In genomic region chr6:80336906-80337305, GRCh38 we compare ENCODE assay signal across 19 cellular contexts.
DNase-seq lines count a peak whose midpoint lies in the region; ATAC-seq, FAIRE-seq and TF ChIP-seq lines count a peak whose summit lies in the region.
"Had no signal": no experiment of that assay in that cellular context is flagged by ENCODE, and none has a peak within 500 bp of the region (broad histone marks: within the 10 kb centered on the region; RNA-seq: fewer than 3 reads in every experiment).

No MANE protein-coding gene starts in this region.

- no peak for ATAC-seq in GM23338
- no peak for ATAC-seq in GM19463 (IDR thresholded peaks at IDR 0.05; ENCODE audit: unreplicated experiment)
- ATAC-seq: HCT116, Panc1 had no signal

- no peak overlapping the region for H3K4me3 Mint-ChIP-seq in GM23338

- no peak overlapping the region for H3K27ac ChIP-seq in GM23338 (ENCODE audit: low read depth)
- no peak overlapping the region for H3K27ac ChIP-seq in endothelial cell of umbilical vein (ENCODE audit: insufficient read depth, low read depth, low read length)
- H3K27ac ChIP-seq: KMS-11, SJCRH30 had no signal

- H3F3A ChIP-seq in GM23338 (replicated peaks; ENCODE audit: low read depth) = no peaks in the 10 kb centered on the region

- H3K4me2 ChIP-seq in GM23338 (no peak overlapping the region), endothelial cell of umbilical vein (ENCODE audit: insufficient read depth, low read length) (no peak overlapping the region)
- H3K4me2 ChIP-seq: KMS-11 had no signal

- H3K9me1 ChIP-seq in endothelial cell of umbilical vein (replicated peaks; ENCODE audit: control insufficient read depth, extremely low read depth, insufficient read depth, low read length) = no peaks in the 10 kb centered on the region

- H3K27me3 Mint-ChIP-seq in GM23338 (ENCODE audit: insufficient read depth, low read depth, poor library complexity) = peaks cover 2% of the 10 kb centered on the region

- H4K20me1 ChIP-seq in GM23338 (replicated peaks; ENCODE audit: insufficient read depth) (no peaks in the 10 kb centered on the region), endothelial cell of umbilical vein (replicated peaks; ENCODE audit: control insufficient read depth, extremely low read depth, insufficient read depth, low read length) (no peaks in the 10 kb centered on the region)

- dilution Hi-C loops in endothelial cell of umbilical vein (cut with MboI; ENCODE audit: extremely low pct_ligation_motif_present, low sequenced_read_pairs) = no loop called here

- no peak for TF ChIP-seq CTCF in GM23338 (conservative IDR thresholded peaks at IDR 0.05; ENCODE audit: low read depth in 2 of 2)
- no peak for TF ChIP-seq CTCF in endothelial cell of umbilical vein (IDR thresholded peaks at IDR 0.05; ENCODE audit: extremely low read depth in 1 of 2, insufficient read depth in 1 of 2, low read depth in 1 of 2, low read length in 2 of 2)
- TF ChIP-seq CTCF in D721Med (IDR thresholded peaks at IDR 0.05; ENCODE audit: insufficient read depth, missing control alignments) = no peak

- peaks cover 49% of the 10 kb centered on the region for H3K4me1 Mint-ChIP-seq in GM23338

- H3K27me3 ChIP-seq in GM23338 (ENCODE audit: insufficient read depth) = no peaks in the 10 kb centered on the region
- no peaks in the 10 kb centered on the region for H3K27me3 ChIP-seq in endothelial cell of umbilical vein (ENCODE audit: control insufficient read depth in 2 of 2, insufficient read depth in 2 of 2, low read length in 2 of 2)
- H3K27me3 ChIP-seq: BE2C, SJCRH30 had no signal

- H3K9me2 ChIP-seq in GM23338 (ENCODE audit: insufficient read depth) = no peaks in the 10 kb centered on the region

- H3K36me3 ChIP-seq in GM23338 (ENCODE audit: insufficient read depth) (no peaks in the 10 kb centered on the region), endothelial cell of umbilical vein (ENCODE audit: control insufficient read depth in 2 of 2, extremely low read depth in 1 of 2, insufficient read depth in 2 of 2, low read length in 2 of 2) (no peaks in the 10 kb centered on the region)
- H3K36me3 ChIP-seq: BE2C, SJCRH30 had no signal

- no peaks in the 10 kb centered on the region for H3K79me2 ChIP-seq in GM23338 (replicated peaks; ENCODE audit: insufficient read depth)
- no peaks in the 10 kb centered on the region for H3K79me2 ChIP-seq in endothelial cell of umbilical vein (ENCODE audit: control insufficient read depth, insufficient read depth, low read length)

- no peak for TF ChIP-seq POLR2A in endothelial cell of umbilical vein (IDR thresholded peaks at IDR 0.05; ENCODE audit: low read depth, low read length)

- DNase-seq in GM23338 (ENCODE audit: low spot score) = no peak
- DNase-seq in RKO (ENCODE audit: low spot score) = peak; percentile 15
- peak; percentile 12 for DNase-seq in endothelial cell of umbilical vein (ENCODE audit: low read depth, low spot score)
- DNase-seq in D721Med (ENCODE audit: insufficient read length, low spot score) = no peak
- no peak for DNase-seq in NOMO-1 treated with DMSO at 0.1 percent for 48 hours (lab: John Stamatoyannopoulos, UW; ENCODE audit: unreplicated experiment)
- no peak for DNase-seq in NCI-H1694 treated with DMSO at 0.1 percent for 48 hours (lab: John Stamatoyannopoulos, UW)
- DNase-seq: BE2C, DMS79 treated with DMSO at 0.1 percent for 48 hours, GOT3, NCI-H1694, NCI-H2081 treated with DMSO at 0.1 percent for 48 hours, NCI-H446 treated with DMSO at 0.1 percent for 48 hours, NCI-H748 treated with DMSO at 0.1 percent for 48 hours, SJCRH30 had no signal

- CTCF ChIA-PET in endothelial cell of umbilical vein (lab: Charles Lee) = interaction anchor here (1.4 kb wide), 1 partner anchor 186 kb away, joined by 3 read pairs; no protein-coding TSS in a partner anchor

- peaks cover 57% of the 10 kb centered on the region for H3K4me1 ChIP-seq in GM23338 (ENCODE audit: insufficient read depth)
- H3K4me1 ChIP-seq in endothelial cell of umbilical vein (ENCODE audit: control insufficient read depth, extremely low read depth, insufficient read depth, low read length) = peaks cover 4% of the 10 kb centered on the region

- no peak overlapping the region for H3K9ac ChIP-seq in endothelial cell of umbilical vein (replicated peaks; ENCODE audit: extremely low read depth, insufficient read depth, low read length)
- H3K9ac ChIP-seq: KMS-11 had no signal

- no peak overlapping the region for H2AFZ ChIP-seq in GM23338
- H2AFZ ChIP-seq in endothelial cell of umbilical vein (ENCODE audit: low read depth, low read length) = no peak overlapping the region

- no peak overlapping the region for H3K4me3 ChIP-seq in GM23338
- no peak overlapping the region for H3K4me3 ChIP-seq in endothelial cell of umbilical vein (replicated peaks in 1 of 3; ENCODE audit: insufficient read depth in 1 of 3, low read depth in 1 of 3, low read length in 3 of 3)
- H3K4me3 ChIP-seq: SJCRH30 had no signal

- no TSS peak for BruUV-seq in endothelial cell of umbilical vein (replicated peaks; lab: Mats Ljungman, UMichigan)

- H3K27ac Mint-ChIP-seq in GM23338 = peak overlapping the region; percentile 80; the same call in 1 of the 2 replicates

- FAIRE-seq in endothelial cell of umbilical vein (lab: Jason Lieb, UNC) (no peak), D721Med (lab: Jason Lieb, UNC) (no peak)
- FAIRE-seq: GM12891 had no signal

- H3K9me3 ChIP-seq in endothelial cell of umbilical vein (replicated peaks; ENCODE audit: control insufficient read depth, insufficient read depth, low read length) = no peaks in the 10 kb centered on the region
- H3K9me3 ChIP-seq: BE2C, SJCRH30 had no signal

- intact Hi-C loops in endothelial cell of umbilical vein (cut with micrococcal nuclease) = loop anchor here (5.0 to 10.0 kb wide), 2 partner anchors 618 to 1415 kb away; partner anchors contain the start of gene TENT5A

- no peaks in the 10 kb centered on the region for H3K9me3 Mint-ChIP-seq in GM23338

- POLR2A ChIA-PET in endothelial cell of umbilical vein (lab: Charles Lee) = no interaction called here

- no peaks in the 10 kb centered on the region for H3K36me3 Mint-ChIP-seq in GM23338 (ENCODE audit: low read depth)

TF ChIP-seq in GM23338, 12 proteins besides CTCF, POLR2A, EP300 and RAD21 (continues in another document):
- no peak for TF ChIP-seq NANOG (IDR thresholded peaks at IDR 0.05; ENCODE audit: borderline replicate concordance)
- TF ChIP-seq STAT1 (IDR thresholded peaks at IDR 0.05; ENCODE audit: unreplicated experiment) = no peak
- TF ChIP-seq EZH2 (IDR thresholded peaks at IDR 0.05; ENCODE audit: low read depth, unreplicated experiment) = no peak
- no peak for TF ChIP-seq EZH2phosphoT487 (IDR thresholded peaks at IDR 0.05; ENCODE audit: unreplicated experiment)
- no peak for TF ChIP-seq ZNF331 (CRISPR knock-in tag; IDR thresholded peaks at IDR 0.05; ENCODE audit: low read depth)

TF ChIP-seq in endothelial cell of umbilical vein, 7 proteins besides CTCF, POLR2A, EP300 and RAD21:
- TF ChIP-seq POLR2AphosphoS5 (IDR thresholded peaks at IDR 0.05; ENCODE audit: insufficient read depth, low read depth, low read length) = no peak
- peak; percentile 21 for TF ChIP-seq FOS (IDR thresholded peaks at IDR 0.05; ENCODE audit: borderline replicate concordance, insufficient read depth, low read length)

Comparison
In these comparisons a context has a peak if more than half of its experiments do, and no peak if none do; other contexts are left out.
1. DNase-seq: peak in RKO (single experiment) and endothelial cell of umbilical vein (single experiment); none in GM23338 (single experiment), D721Med (single experiment), NOMO-1 treated with DMSO at 0.1 percent for 48 hours (single experiment) and NCI-H1694 treated with DMSO at 0.1 percent for 48 hours (single experiment).